ENCODE assay signal across 17 cellular contexts in the genomic region with DNA sequence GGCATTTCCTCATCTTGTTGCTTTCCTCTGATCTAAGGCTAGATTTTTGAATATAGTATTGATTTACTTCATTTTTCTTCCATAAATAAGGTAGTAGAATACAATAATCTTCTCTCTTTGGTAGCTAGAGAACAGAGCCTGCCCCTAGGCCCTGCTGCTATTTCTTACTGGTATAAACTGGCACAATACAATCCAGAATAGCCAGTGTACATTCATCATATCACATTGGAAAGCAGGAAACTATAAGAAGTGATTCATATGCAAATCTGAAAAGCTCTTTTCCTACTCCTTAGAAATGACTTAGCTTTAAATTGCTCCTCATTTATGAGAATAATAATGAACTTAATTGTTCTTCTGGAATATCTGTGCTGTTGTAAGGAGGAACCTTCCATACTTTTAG.
"Had no signal": no experiment of that assay in that cellular context is flagged by ENCODE, and none has a peak within 500 bp of the region (broad histone marks: within the 10 kb centered on the region; RNA-seq: fewer than 3 reads in every experiment).

No MANE protein-coding gene starts in this region.

- FAIRE-seq: colon, keratinocyte, pancreas had no signal

- H3K27me3 ChIP-seq: gastroesophageal sphincter, pancreas, tibial artery, upper lobe of left lung, uterus had no signal

- H3K4me3 ChIP-seq: gastroesophageal sphincter, left ventricle myocardium inferior, lower lobe of right lung, pancreas, tibial artery, upper lobe of left lung, uterus had no signal

- H3K36me3 ChIP-seq: gastroesophageal sphincter, left ventricle myocardium inferior, lower lobe of right lung, pancreas, tibial artery, upper lobe of left lung, uterus had no signal

- DNase-seq: glutamatergic neuron; immature natural killer cell; left ventricle myocardium inferior; lower lobe of right lung; natural killer cell; occipital lobe; pancreas; right cardiac atrium; small intestine; stimulated activated CD4-positive, alpha-beta T cell treated with anti-CD3 and anti-CD28 coated beads, Interleukin-2, amount 100 ng/mL, for 48 hours; stimulated activated naive CD4-positive, alpha-beta T cell treated with Interleukin-2 at 50 U/mL for 16 hours; tibial artery; upper lobe of left lung; uterus had no signal

- ATAC-seq: gastroesophageal sphincter, lower lobe of right lung, natural killer cell, pancreas, right cardiac atrium had no signal
